ENCODE assay signal across 8 cellular contexts in genomic region chr2:20614201-20615045, GRCh38. TPM values are rescaled to one million over a fixed set of nuclear protein-coding genes. Genes with fewer than 3 reads are reported as not detected.
A peak's percentile ranks its signal among the peaks of the same experiment; 100 is the strongest.
DNase-seq lines count a peak whose midpoint lies in the region; ATAC-seq and TF ChIP-seq lines count a peak whose summit lies in the region.

No MANE protein-coding gene starts in this region.

- H3K27me3 ChIP-seq in esophagus squamous epithelium (no peaks in the 10 kb centered on the region), trophoblast cell (ENCODE audit: insufficient read depth, low read length) (no peaks in the 10 kb centered on the region)

- H3K4me3 ChIP-seq in esophagus squamous epithelium = no peak overlapping the region
- no peak overlapping the region for H3K4me3 ChIP-seq in trophoblast cell (ENCODE audit: low read depth, low read length)

- no peak overlapping the region for H2BK5ac ChIP-seq in trophoblast cell (ENCODE audit: low read depth, low read length, poor library complexity)

- peak overlapping the region; percentile 6 for H2BK12ac ChIP-seq in trophoblast cell (ENCODE audit: low read length)

- H3K23ac ChIP-seq in trophoblast cell (ENCODE audit: low read length) = no peak overlapping the region

- no peak overlapping the region for H2AK5ac ChIP-seq in trophoblast cell (ENCODE audit: low read length)

- no peak overlapping the region for H3K4ac ChIP-seq in trophoblast cell (ENCODE audit: low read depth, low read length)

- H3K4me1 Mint-ChIP-seq in activated T-cell treated with anti-CD3 and anti-CD28 coated beads, Interleukin-2, amount 50 U/mL, for 72 hours (ENCODE audit: low read depth) = no peaks in the 10 kb centered on the region

- peak overlapping the region; percentile 3 for H3K14ac ChIP-seq in trophoblast cell (ENCODE audit: low read length)

- no peak overlapping the region for H3K4me2 ChIP-seq in trophoblast cell (ENCODE audit: low read length)

- intact Hi-C loops in esophagus squamous epithelium (cut with DNase I) = no loop called here

- H3K79me1 ChIP-seq in trophoblast cell (ENCODE audit: low read length) = peaks cover 22% of the 10 kb centered on the region

- H3K4me1 ChIP-seq in esophagus squamous epithelium (peaks cover 55 to 100% (median 91%) of the 10 kb centered on the region in 3 donors), trophoblast cell (ENCODE audit: control insufficient read depth in 1 of 2, insufficient read depth in 2 of 2, low read length in 2 of 2) (peaks cover 18 to 32% of the 10 kb centered on the region in 2 experiments)

- peaks cover 2% of the 10 kb centered on the region for H3K79me2 ChIP-seq in trophoblast cell (ENCODE audit: control insufficient read depth, insufficient read depth, low read length, poor library complexity)

- TF ChIP-seq POLR2A in esophagus squamous epithelium (IDR thresholded peaks at IDR 0.05) = no peak

- H3K9me3 Mint-ChIP-seq in activated T-cell treated with anti-CD3 and anti-CD28 coated beads, Interleukin-2, amount 50 U/mL, for 72 hours = no peaks in the 10 kb centered on the region

- H2BK120ac ChIP-seq in trophoblast cell (ENCODE audit: insufficient read depth, low read length, poor library complexity) = no peak overlapping the region

- H3K9me3 ChIP-seq in esophagus squamous epithelium (no peaks in the 10 kb centered on the region), trophoblast cell (ENCODE audit: insufficient read depth, low read depth, low read length) (no peaks in the 10 kb centered on the region)

- WGBS in esophagus squamous epithelium, 2 donors = 58 to 68% methylated on average over 7 to 11 of the region's 14 CpGs
- WGBS in trophoblast cell (ENCODE audit: extremely low coverage, insufficient coverage, insufficient read length) = no CpG with 5 or more reads among the region's 14 CpGs

- no peaks in the 10 kb centered on the region for H3K27me3 Mint-ChIP-seq in activated T-cell treated with anti-CD3 and anti-CD28 coated beads, Interleukin-2, amount 50 U/mL, for 72 hours (ENCODE audit: low read depth)

- peak; percentile 92 for DNase-seq in NCI-H510A treated with DMSO at 0.1 percent for 48 hours (lab: John Stamatoyannopoulos, UW)
- DNase-seq in esophagus squamous epithelium (lab: John Stamatoyannopoulos, UW) = no peak
- DNase-seq in trophoblast cell = no peak
- DNase-seq in HCEC 1CT = no peak
- DNase-seq in NCI-H1048 (lab: John Stamatoyannopoulos, UW) = no peak
- no peak for DNase-seq in GDM1 (lab: John Stamatoyannopoulos, UW)
- no peak for DNase-seq in activated T-cell treated with anti-CD3 and anti-CD28 coated beads, Interleukin-2, amount 50 U/mL, for 72 hours

- no peak overlapping the region for H3K4me3 Mint-ChIP-seq in activated T-cell treated with anti-CD3 and anti-CD28 coated beads, Interleukin-2, amount 50 U/mL, for 72 hours

- H4K12ac ChIP-seq in trophoblast cell (ENCODE audit: low read depth, low read length) = no peak overlapping the region

- H3K27ac Mint-ChIP-seq in activated T-cell treated with anti-CD3 and anti-CD28 coated beads, Interleukin-2, amount 50 U/mL, for 72 hours = no peak overlapping the region

- H3K27ac ChIP-seq in esophagus squamous epithelium (peak overlapping the region; percentile 81 to 96 (median 92)), trophoblast cell (ENCODE audit: low read depth, low read length) (no peak overlapping the region)

- H3K9ac ChIP-seq in trophoblast cell (ENCODE audit: low read length) = no peak overlapping the region

- H3K36me3 ChIP-seq in esophagus squamous epithelium = peaks cover 0 to 7% (median 0%) of the 10 kb centered on the region in 3 donors
- peaks cover 0 to 3% of the 10 kb centered on the region in 2 experiments for H3K36me3 ChIP-seq in trophoblast cell (ENCODE audit: control insufficient read depth in 1 of 2, insufficient read depth in 2 of 2, low read length in 2 of 2)

- H4K91ac ChIP-seq in trophoblast cell (ENCODE audit: low read depth, low read length) = no peak overlapping the region

- no peak overlapping the region for H2AFZ ChIP-seq in trophoblast cell (ENCODE audit: insufficient read depth, low read length, poor library complexity)

- no peak for TF ChIP-seq CTCF in esophagus squamous epithelium (IDR thresholded peaks at IDR 0.05)

- H3K36me3 Mint-ChIP-seq in activated T-cell treated with anti-CD3 and anti-CD28 coated beads, Interleukin-2, amount 50 U/mL, for 72 hours (ENCODE audit: insufficient read depth in 2 of 2) = no peaks in the 10 kb centered on the region

- peak; percentile 38 for ATAC-seq in GM18511 (IDR thresholded peaks at IDR 0.05; ENCODE audit: unreplicated experiment)
- no peak for ATAC-seq in activated T-cell treated with anti-CD3 and anti-CD28 coated beads, Interleukin-2, amount 50 U/mL, for 72 hours (replicated peaks in 1 of 2)

- no peak overlapping the region for H4K8ac ChIP-seq in trophoblast cell (ENCODE audit: low read depth, low read length)

- no peak overlapping the region for H3K18ac ChIP-seq in trophoblast cell (ENCODE audit: low read length)

RNA-seq across cellular contexts. Expression of gene HS1BP3, which starts 36.5 kb away (rescaled TPM):
- total RNA-seq in esophagus squamous epithelium = 10 to 100 TPM in 3 of 4 donors, 1 to 10 TPM in 1; 7.9 to 22.1 (median 16.9) TPM
- polyA plus RNA-seq in trophoblast cell (2013) = 17.5 and 18.2 TPM in 2 replicates
- 10 to 100 TPM; 10.7 to 11.0 TPM for total RNA-seq in activated T-cell treated with anti-CD3 and anti-CD28 coated beads, Interleukin-2, amount 50 U/mL, for 72 hours

RNA-seq across cellular contexts. Expression of gene GDF7, which starts 52.5 kb away (rescaled TPM):
- total RNA-seq in esophagus squamous epithelium = 1 to 10 TPM in 2 of 4 donors, under 1 TPM in 2; 0.26 to 1.9 (median 0.78) TPM
- polyA plus RNA-seq in trophoblast cell (2013) = 0.14 and 0.17 TPM in 2 replicates
- under 1 TPM in 1 of 2 donors, not detected in 1; 0.07 TPM for total RNA-seq in activated T-cell treated with anti-CD3 and anti-CD28 coated beads, Interleukin-2, amount 50 U/mL, for 72 hours
